In genomic region chr22:24608327-24608726, GRCh38 we compare ENCODE assay signal across 7 cellular contexts. TPM values are rescaled to one million over a fixed set of nuclear protein-coding genes. Genes with fewer than 3 reads are reported as not detected.
DNase-seq lines count a peak whose midpoint lies in the region; ATAC-seq and TF ChIP-seq lines count a peak whose summit lies in the region.
"Not testable (repeated sequence)": the region's sequence is repeated elsewhere in the genome, so short reads cannot be mapped to it uniquely, and the experiment has no call there.

No MANE protein-coding gene starts in this region.

- H3K9ac ChIP-seq in Karpas-422 (ENCODE audit: low read length) = peak overlapping the region; percentile 81

- H2AFZ ChIP-seq in Karpas-422 (ENCODE audit: low read length) = not testable (repeated sequence)

- H3K36me3 Mint-ChIP-seq in activated CD4-positive, alpha-beta T cell treated with anti-CD3 and anti-CD28 coated beads, Interleukin-2, amount 10 ng/mL, durations not matched to agents 24 days and 14 days (ENCODE audit: low read depth); activated T-cell treated with anti-CD3 and anti-CD28 coated beads, Interleukin-2, amount 50 U/mL, for 72 hours (ENCODE audit: insufficient read depth in 2 of 2); activated naive CD8-positive, alpha-beta T cell treated with anti-CD3 and anti-CD28 coated beads, Interleukin-2, amount 10 ng/mL, durations not matched to agents 7 days and 5 days: not testable (repeated sequence)

- TF ChIP-seq CTCF in epithelial cell of proximal tubule (conservative IDR thresholded peaks at IDR 0.05; ENCODE audit: low read depth, low read length); neutrophil (IDR thresholded peaks at IDR 0.05): not testable (repeated sequence)

- H3K4me3 Mint-ChIP-seq in activated CD4-positive, alpha-beta T cell treated with anti-CD3 and anti-CD28 coated beads, Interleukin-2, amount 10 ng/mL, durations not matched to agents 24 days and 14 days = peak overlapping the region; percentile 96
- H3K4me3 Mint-ChIP-seq in activated T-cell treated with anti-CD3 and anti-CD28 coated beads, Interleukin-2, amount 50 U/mL, for 72 hours = peak overlapping the region; percentile 96 to 97
- peak overlapping the region; percentile 94 for H3K4me3 Mint-ChIP-seq in activated naive CD8-positive, alpha-beta T cell treated with anti-CD3 and anti-CD28 coated beads, Interleukin-2, amount 10 ng/mL, durations not matched to agents 7 days and 5 days

- POLR2A ChIA-PET in activated naive CD8-positive, alpha-beta T cell treated with anti-CD3 and anti-CD28 coated beads, Interleukin-2, amount 10 ng/mL, durations not matched to agents 7 days and 5 days (lab: Charles Lee) = not testable (repeated sequence)

- H3K27me3 ChIP-seq in Karpas-422 (ENCODE audit: low read length); neutrophil: not testable (repeated sequence)

- not testable (repeated sequence) for ATAC-seq in activated T-cell treated with anti-CD3 and anti-CD28 coated beads, Interleukin-2, amount 50 U/mL, for 72 hours (replicated peaks in 1 of 2); activated naive CD8-positive, alpha-beta T cell treated with anti-CD3 and anti-CD28 coated beads, Interleukin-2, amount 10 ng/mL, durations not matched to agents 7 days and 5 days (ENCODE audit: low read depth)

- H3K4me2 ChIP-seq in Karpas-422 (ENCODE audit: low read depth, low read length, poor library complexity, severe bottlenecking) = peak overlapping the region; percentile 75

- H3K4me1 ChIP-seq in Karpas-422 (ENCODE audit: low read length) = not testable (repeated sequence)
- H3K4me1 ChIP-seq in neutrophil (ENCODE audit: control insufficient read depth in 1 of 2, insufficient read depth in 1 of 2, low read depth in 1 of 2, low read length in 1 of 2) = peaks cover 22 to 33% of the 10 kb centered on the region in 2 experiments

- H3K27ac ChIP-seq in Karpas-422 (ENCODE audit: low read length) = not testable (repeated sequence)
- H3K27ac ChIP-seq in neutrophil = peak overlapping the region; percentile 95

- not testable (repeated sequence) for H3K27me3 Mint-ChIP-seq in activated CD4-positive, alpha-beta T cell treated with anti-CD3 and anti-CD28 coated beads, Interleukin-2, amount 10 ng/mL, durations not matched to agents 24 days and 14 days; activated T-cell treated with anti-CD3 and anti-CD28 coated beads, Interleukin-2, amount 50 U/mL, for 72 hours (ENCODE audit: low read depth); activated naive CD8-positive, alpha-beta T cell treated with anti-CD3 and anti-CD28 coated beads, Interleukin-2, amount 10 ng/mL, durations not matched to agents 7 days and 5 days

- not testable (repeated sequence) for H3K36me3 ChIP-seq in Karpas-422 (ENCODE audit: insufficient read depth, low read length); neutrophil

- DNase-seq in Karpas-422; activated CD4-positive, alpha-beta T cell treated with anti-CD3 and anti-CD28 coated beads, Interleukin-2, amount 10 ng/mL, durations not matched to agents 24 days and 14 days; activated T-cell treated with anti-CD3 and anti-CD28 coated beads, Interleukin-2, amount 50 U/mL, for 72 hours; activated naive CD8-positive, alpha-beta T cell treated with anti-CD3 and anti-CD28 coated beads, Interleukin-2, amount 10 ng/mL, durations not matched to agents 7 days and 5 days; epithelial cell of proximal tubule (ENCODE audit: low read depth): not testable (repeated sequence)

- H3K9me2 ChIP-seq in Karpas-422 (replicated peaks; ENCODE audit: insufficient read depth, low read length) = not testable (repeated sequence)

- intact Hi-C loops in activated CD4-positive, alpha-beta T cell treated with anti-CD3 and anti-CD28 coated beads, Interleukin-2, amount 10 ng/mL, durations not matched to agents 24 days and 14 days (cut with micrococcal nuclease) = not testable (repeated sequence)

- not testable (repeated sequence) for H3K79me2 ChIP-seq in Karpas-422 (ENCODE audit: low read length)

- H3K9me3 Mint-ChIP-seq in activated CD4-positive, alpha-beta T cell treated with anti-CD3 and anti-CD28 coated beads, Interleukin-2, amount 10 ng/mL, durations not matched to agents 24 days and 14 days; activated T-cell treated with anti-CD3 and anti-CD28 coated beads, Interleukin-2, amount 50 U/mL, for 72 hours; activated naive CD8-positive, alpha-beta T cell treated with anti-CD3 and anti-CD28 coated beads, Interleukin-2, amount 10 ng/mL, durations not matched to agents 7 days and 5 days: not testable (repeated sequence)

- peak overlapping the region; percentile 100 for H3K27ac Mint-ChIP-seq in activated CD4-positive, alpha-beta T cell treated with anti-CD3 and anti-CD28 coated beads, Interleukin-2, amount 10 ng/mL, durations not matched to agents 24 days and 14 days
- peak overlapping the region; percentile 63 for H3K27ac Mint-ChIP-seq in activated T-cell treated with anti-CD3 and anti-CD28 coated beads, Interleukin-2, amount 50 U/mL, for 72 hours
- peak overlapping the region; percentile 97 for H3K27ac Mint-ChIP-seq in activated naive CD8-positive, alpha-beta T cell treated with anti-CD3 and anti-CD28 coated beads, Interleukin-2, amount 10 ng/mL, durations not matched to agents 7 days and 5 days

- peak overlapping the region; percentile 37; the same call in 1 of the 2 replicates for H3K4me3 ChIP-seq in GM08714 (ENCODE audit: low read length)
- H3K4me3 ChIP-seq in Karpas-422 (ENCODE audit: low read length) = peak overlapping the region; percentile 73; the same call in 1 of the 2 replicates
- H3K4me3 ChIP-seq in epithelial cell of proximal tubule (ENCODE audit: low read depth, low read length) = peak overlapping the region; percentile 38
- peak overlapping the region in 1 of 2 experiments; percentile 60 for H3K4me3 ChIP-seq in neutrophil (ENCODE audit: low read depth in 1 of 2, low read length in 1 of 2)

- peaks cover 26% of the 10 kb centered on the region for H3K4me1 Mint-ChIP-seq in activated CD4-positive, alpha-beta T cell treated with anti-CD3 and anti-CD28 coated beads, Interleukin-2, amount 10 ng/mL, durations not matched to agents 24 days and 14 days
- H3K4me1 Mint-ChIP-seq in activated T-cell treated with anti-CD3 and anti-CD28 coated beads, Interleukin-2, amount 50 U/mL, for 72 hours (ENCODE audit: low read depth) = peaks cover 27% of the 10 kb centered on the region
- H3K4me1 Mint-ChIP-seq in activated naive CD8-positive, alpha-beta T cell treated with anti-CD3 and anti-CD28 coated beads, Interleukin-2, amount 10 ng/mL, durations not matched to agents 7 days and 5 days = peaks cover 21% of the 10 kb centered on the region

- H4K20me1 ChIP-seq in Karpas-422 (ENCODE audit: insufficient read depth, low read depth, low read length) = not testable (repeated sequence)

- not testable (repeated sequence) for H3K9me3 ChIP-seq in Karpas-422 (ENCODE audit: low read length); neutrophil

RNA-seq across cellular contexts. Expression of gene GGT1, which starts 5.3 kb away (rescaled TPM):
- total RNA-seq in Karpas-422 (2014; rRNA removed; shearing (Covaris generic); ENCODE audit: low replicate concordance) = 28.6 and 36.4 TPM in 2 replicates
- 49.0 and 52.9 TPM in 2 replicates for total RNA-seq in activated CD4-positive, alpha-beta T cell treated with anti-CD3 and anti-CD28 coated beads, Interleukin-2, amount 10 ng/mL, durations not matched to agents 24 days and 14 days
- 10 to 100 TPM; 34.4 to 47.6 TPM for total RNA-seq in activated T-cell treated with anti-CD3 and anti-CD28 coated beads, Interleukin-2, amount 50 U/mL, for 72 hours
- 10 to 100 TPM; 25.4 to 25.7 TPM for total RNA-seq in activated naive CD8-positive, alpha-beta T cell treated with anti-CD3 and anti-CD28 coated beads, Interleukin-2, amount 10 ng/mL, durations not matched to agents 7 days and 5 days
- total RNA-seq in epithelial cell of proximal tubule = 14.5 and 32.1 TPM in 2 replicates

RNA-seq across cellular contexts. Expression of gene LRRC75B, which starts 15.5 kb away (rescaled TPM):
- 3.6 and 6.9 TPM in 2 replicates for total RNA-seq in Karpas-422 (2014; rRNA removed; shearing (Covaris generic); ENCODE audit: low replicate concordance)
- total RNA-seq in activated CD4-positive, alpha-beta T cell treated with anti-CD3 and anti-CD28 coated beads, Interleukin-2, amount 10 ng/mL, durations not matched to agents 24 days and 14 days = 2.6 and 3.2 TPM in 2 replicates
- 1 to 10 TPM; 1.2 to 2.0 TPM for total RNA-seq in activated T-cell treated with anti-CD3 and anti-CD28 coated beads, Interleukin-2, amount 50 U/mL, for 72 hours
- total RNA-seq in activated naive CD8-positive, alpha-beta T cell treated with anti-CD3 and anti-CD28 coated beads, Interleukin-2, amount 10 ng/mL, durations not matched to agents 7 days and 5 days = 1 to 10 TPM; 2.2 to 3.2 TPM
- 8.9 and 14.1 TPM in 2 replicates for total RNA-seq in epithelial cell of proximal tubule

RNA-seq across cellular contexts. Expression of gene SNRPD3, which starts 52.5 kb away (rescaled TPM):
- total RNA-seq in Karpas-422 (2014; rRNA removed; shearing (Covaris generic); ENCODE audit: low replicate concordance) = 217 and 263 TPM in 2 replicates
- total RNA-seq in activated CD4-positive, alpha-beta T cell treated with anti-CD3 and anti-CD28 coated beads, Interleukin-2, amount 10 ng/mL, durations not matched to agents 24 days and 14 days = 166 and 175 TPM in 2 replicates
- 10 to 100 TPM; 69.3 to 76.5 TPM for total RNA-seq in activated T-cell treated with anti-CD3 and anti-CD28 coated beads, Interleukin-2, amount 50 U/mL, for 72 hours
- 100 to 1,000 TPM; 108 to 110 TPM for total RNA-seq in activated naive CD8-positive, alpha-beta T cell treated with anti-CD3 and anti-CD28 coated beads, Interleukin-2, amount 10 ng/mL, durations not matched to agents 7 days and 5 days
- 219 and 256 TPM in 2 replicates for total RNA-seq in epithelial cell of proximal tubule

RNA-seq across cellular contexts. Expression of gene GUCD1, which starts 53.4 kb away (rescaled TPM):
- total RNA-seq in Karpas-422 (2014; rRNA removed; shearing (Covaris generic); ENCODE audit: low replicate concordance) = 116 and 144 TPM in 2 replicates
- 118 and 129 TPM in 2 replicates for total RNA-seq in activated CD4-positive, alpha-beta T cell treated with anti-CD3 and anti-CD28 coated beads, Interleukin-2, amount 10 ng/mL, durations not matched to agents 24 days and 14 days
- 10 to 100 TPM; 96.4 to 98.2 TPM for total RNA-seq in activated T-cell treated with anti-CD3 and anti-CD28 coated beads, Interleukin-2, amount 50 U/mL, for 72 hours
- 100 to 1,000 TPM; 103 to 104 TPM for total RNA-seq in activated naive CD8-positive, alpha-beta T cell treated with anti-CD3 and anti-CD28 coated beads, Interleukin-2, amount 10 ng/mL, durations not matched to agents 7 days and 5 days
- 102 and 120 TPM in 2 replicates for total RNA-seq in epithelial cell of proximal tubule
